In genomic region chr11:73661035-73661628, GRCh38 we compare ENCODE assay signal across 8 cellular contexts. TPM values are rescaled to one million over a fixed set of nuclear protein-coding genes. Genes with fewer than 3 reads are reported as not detected.
DNase-seq lines count a peak whose midpoint lies in the region; ATAC-seq and TF ChIP-seq lines count a peak whose summit lies in the region.

No MANE protein-coding gene starts in this region.

- H3K4me3 Mint-ChIP-seq in stimulated activated naive CD8-positive, alpha-beta T cell treated with anti-CD3 and anti-CD28 coated beads, Interleukin-15, Interleukin-2, amounts not matched to agents 100 ng/mL and 50 ng/mL, for 24 hours = peak overlapping the region; percentile 40

- ATAC-seq in GM19328 (IDR thresholded peaks at IDR 0.05; ENCODE audit: unreplicated experiment) (peak; percentile 69), foreskin keratinocyte (peak; percentile 93)

- no peaks in the 10 kb centered on the region for H3K79me2 ChIP-seq in neural cell (replicated peaks; ENCODE audit: insufficient read depth, low read length)

- H3K9me2 ChIP-seq in neural cell (ENCODE audit: insufficient read depth, low read length) = no peaks in the 10 kb centered on the region

- no peak overlapping the region for H3K9ac ChIP-seq in neural cell (ENCODE audit: low read length)

- TF ChIP-seq EP300 in Ishikawa (IDR thresholded peaks at IDR 0.05; ENCODE audit: borderline replicate concordance) (no peak), neural cell (conservative IDR thresholded peaks at IDR 0.05; ENCODE audit: poor library complexity, severe bottlenecking) (no peak)

- TF ChIP-seq RAD21 in Ishikawa (IDR thresholded peaks at IDR 0.05; ENCODE audit: low read depth) (peak; percentile 99), neural cell (conservative IDR thresholded peaks at IDR 0.05) (peak; percentile 92)

- peak; percentile 49 for DNase-seq in AG09319 (ENCODE audit: extremely low read depth, low read depth)
- peak; percentile 76 to 82 for DNase-seq in SHP77 (lab: John Stamatoyannopoulos, UW)
- DNase-seq in activated gamma-delta T cell (lab: John Stamatoyannopoulos, UW) = peak; percentile 56
- DNase-seq in foreskin keratinocyte = peak; percentile 46 to 68

- H3F3A ChIP-seq in neural cell (ENCODE audit: insufficient read depth, low read length, poor library complexity, severe bottlenecking) = no peaks in the 10 kb centered on the region

- H3K4me1 Mint-ChIP-seq in stimulated activated naive CD8-positive, alpha-beta T cell treated with anti-CD3 and anti-CD28 coated beads, Interleukin-15, Interleukin-2, amounts not matched to agents 100 ng/mL and 50 ng/mL, for 24 hours (ENCODE audit: low read depth) = peaks cover 8% of the 10 kb centered on the region

- no peaks in the 10 kb centered on the region for H4K20me1 ChIP-seq in neural cell (ENCODE audit: insufficient read depth)

- H3K27ac Mint-ChIP-seq in stimulated activated naive CD8-positive, alpha-beta T cell treated with anti-CD3 and anti-CD28 coated beads, Interleukin-15, Interleukin-2, amounts not matched to agents 100 ng/mL and 50 ng/mL, for 24 hours = no peak overlapping the region

- H3K27ac ChIP-seq in foreskin keratinocyte (no peak overlapping the region), neural cell (ENCODE audit: low read length) (no peak overlapping the region)

- peak; percentile 98 for TF ChIP-seq CTCF in AG09319 (IDR thresholded peaks at IDR 0.05; ENCODE audit: low read depth, low read length)
- peak; percentile 99 for TF ChIP-seq CTCF in foreskin keratinocyte (conservative IDR thresholded peaks at IDR 0.05)
- TF ChIP-seq CTCF in neural cell (IDR thresholded peaks at IDR 0.05; ENCODE audit: poor library complexity, severe bottlenecking) = peak; percentile 88

- no peak overlapping the region for H2AFZ ChIP-seq in neural cell (ENCODE audit: low read depth, low read length)

- no peaks in the 10 kb centered on the region for H3K27me3 Mint-ChIP-seq in stimulated activated naive CD8-positive, alpha-beta T cell treated with anti-CD3 and anti-CD28 coated beads, Interleukin-15, Interleukin-2, amounts not matched to agents 100 ng/mL and 50 ng/mL, for 24 hours

- no peak overlapping the region for H3K4me3 ChIP-seq in neural cell (ENCODE audit: low read length)

- no peaks in the 10 kb centered on the region for H3K36me3 Mint-ChIP-seq in stimulated activated naive CD8-positive, alpha-beta T cell treated with anti-CD3 and anti-CD28 coated beads, Interleukin-15, Interleukin-2, amounts not matched to agents 100 ng/mL and 50 ng/mL, for 24 hours (ENCODE audit: low read depth)

- no peaks in the 10 kb centered on the region for H3K36me3 ChIP-seq in neural cell (ENCODE audit: insufficient read depth, low read length)

- H3K9me3 ChIP-seq in neural cell (ENCODE audit: low read length) = no peaks in the 10 kb centered on the region

- H3K27me3 ChIP-seq in foreskin keratinocyte (no peaks in the 10 kb centered on the region), neural cell (ENCODE audit: insufficient read depth, low read depth, low read length) (no peaks in the 10 kb centered on the region)

- no peaks in the 10 kb centered on the region for H3K4me1 ChIP-seq in foreskin keratinocyte

- no peak overlapping the region for H3K4me2 ChIP-seq in neural cell (ENCODE audit: low read length)

- H3K9me3 Mint-ChIP-seq in stimulated activated naive CD8-positive, alpha-beta T cell treated with anti-CD3 and anti-CD28 coated beads, Interleukin-15, Interleukin-2, amounts not matched to agents 100 ng/mL and 50 ng/mL, for 24 hours = no peaks in the 10 kb centered on the region

TF ChIP-seq in Ishikawa, 13 proteins besides CTCF, POLR2A, EP300 and RAD21:
- peak; percentile 47; the same call in 1 of the 2 replicates for TF ChIP-seq TEAD4 (IDR thresholded peaks at IDR 0.05)
- no peak for TF ChIP-seq TCF12 (IDR thresholded peaks at IDR 0.05; ENCODE audit: low read depth)

TF ChIP-seq in neural cell, 6 proteins besides CTCF, POLR2A, EP300 and RAD21:
- TF ChIP-seq MXI1 (conservative IDR thresholded peaks at IDR 0.05; ENCODE audit: poor library complexity, severe bottlenecking) (no peak), EZH2 (IDR thresholded peaks at IDR 0.05; ENCODE audit: borderline replicate concordance, insufficient read depth, low read length, poor library complexity, severe bottlenecking) (no peak), SMC3 (conservative IDR thresholded peaks at IDR 0.05; ENCODE audit: poor library complexity) (peak; percentile 91), TAF1 (IDR thresholded peaks at IDR 0.05; ENCODE audit: low read depth) (no peak), REST (IDR thresholded peaks at IDR 0.05; ENCODE audit: borderline replicate concordance) (no peak)

RNA-seq across cellular contexts. Expression of gene PLEKHB1, which starts 14.8 kb away (rescaled TPM):
- not detected in 2 replicates for total RNA-seq in foreskin keratinocyte
- 0.03 TPM in 1 of 2 replicates, not detected in the other for polyA plus RNA-seq in foreskin keratinocyte
- 0.25 and 0.40 TPM in 2 replicates for polyA plus RNA-seq in neural cell
- 0.46 and 0.97 TPM in 2 replicates for polyA minus RNA-seq in neural cell
